20 cellular contexts compared by ENCODE assay signal in the genomic region with DNA sequence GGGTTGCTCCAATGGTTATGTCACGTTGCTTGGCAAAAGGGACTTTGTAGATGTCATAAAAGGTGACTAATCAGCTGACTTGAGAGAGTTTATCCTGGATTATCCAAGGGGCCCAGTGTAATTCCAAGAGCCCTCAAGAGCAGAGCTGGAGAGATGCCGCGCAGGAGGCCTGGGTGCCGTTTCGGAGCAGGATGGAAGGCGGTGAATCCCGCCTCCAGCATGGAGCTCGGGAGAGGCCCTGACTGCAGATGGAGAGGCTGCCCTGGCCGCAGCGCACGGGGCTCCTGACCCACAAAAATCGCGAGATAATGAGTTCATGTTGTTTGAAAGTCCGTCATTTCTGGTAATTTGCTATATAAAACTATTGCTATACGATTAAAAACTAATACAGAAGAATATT.
"Had no signal": no experiment of that assay in that cellular context is flagged by ENCODE, and none has a peak within 500 bp of the region (broad histone marks: within the 10 kb centered on the region; RNA-seq: fewer than 3 reads in every experiment).

No MANE protein-coding gene starts in this region.

- H3K9me3 ChIP-seq: SJCRH30 had no signal

- H3K27ac ChIP-seq: HL-60, KMS-11, RWPE1, SJCRH30 had no signal

- H3K4me3 ChIP-seq: K562, SJCRH30 had no signal

- H3K36me3 ChIP-seq: SJCRH30 had no signal

- DNase-seq: MV-4-11, NCI-H1048, NCI-H1105, NCI-H1417, NCI-H1436 treated with DMSO at 0.1 percent for 48 hours, NCI-H1694, NCI-H187 treated with DMSO at 0.1 percent for 48 hours, NCI-H2029 treated with DMSO at 0.1 percent for 48 hours, NCI-H2171 treated with DMSO at 0.1 percent for 48 hours, NCI-H345, NCI-H446 treated with DMSO at 0.1 percent for 48 hours, NCI-H510A treated with DMSO at 0.1 percent for 48 hours, NCI-H526, SHP77 treated with DMSO at 0.1 percent for 48 hours, SJCRH30 had no signal

- H3K27me3 ChIP-seq: SJCRH30 had no signal

- ATAC-seq: K562, SK-N-SH treated with all-trans-retinoic acid at 6 μM for 48 hours had no signal
